ENCODE assay signal across 11 cellular contexts in genomic region chr1:221740260-221740830, GRCh38. TPM values are rescaled to one million over a fixed set of nuclear protein-coding genes. Genes with fewer than 3 reads are reported as not detected.
DNase-seq lines count a peak whose midpoint lies in the region; ATAC-seq, FAIRE-seq and TF ChIP-seq lines count a peak whose summit lies in the region.
"Had no signal": no experiment of that assay in that cellular context is flagged by ENCODE, and none has a peak within 500 bp of the region (broad histone marks: within the 10 kb centered on the region; RNA-seq: fewer than 3 reads in every experiment).

No MANE protein-coding gene starts in this region.

- H3K36me3 ChIP-seq in astrocyte (ENCODE audit: insufficient read depth, low read length) (peaks cover 5% of the 10 kb centered on the region), transverse colon (no peaks in the 10 kb centered on the region)

- peaks cover 63% of the 10 kb centered on the region for H3K79me2 ChIP-seq in astrocyte (ENCODE audit: insufficient read depth, low read length)

- in situ Hi-C loops in transverse colon (cut with MboI; ENCODE audit: low pct_ligation_motif_present in 1 of 4, low pct_unique_long_range_greater_than_20kb in 1 of 4, low sequenced_read_pairs in 3 of 4), result loop anchor here in 2 of 4 donors (25.0 kb wide), 3 partner anchors 853 to 928 kb away; partner anchors contain the start of gene HLX (in 1 of the 2)

- no peaks in the 10 kb centered on the region for H3K9me3 Mint-ChIP-seq in astrocyte (ENCODE audit: unreplicated experiment)
- H3K9me3 Mint-ChIP-seq: central memory CD8-positive, alpha-beta T cell; T-helper 2 cell treated with Interferon-gamma antibody and Interleukin-4, amounts not matched to agents 5 μg/mL and 100 μg/mL, for 36 hours had no signal

- H3K27me3 Mint-ChIP-seq in astrocyte (ENCODE audit: low read depth, unreplicated experiment), result no peaks in the 10 kb centered on the region
- H3K27me3 Mint-ChIP-seq: central memory CD8-positive, alpha-beta T cell had no signal

- peak overlapping the region; percentile 97 for H3K27ac ChIP-seq in astrocyte (ENCODE audit: low read depth, low read length)
- peak overlapping the region; percentile 97 to 99 (median 99) for H3K27ac ChIP-seq in transverse colon

- H3K4me2 ChIP-seq in astrocyte (ENCODE audit: low read length), result peak overlapping the region; percentile 98

- TF ChIP-seq POLR2A in transverse colon (IDR thresholded peaks at IDR 0.05), result no peak

- ATAC-seq in HG02870 (IDR thresholded peaks at IDR 0.05; ENCODE audit: unreplicated experiment), result no peak

- no peak overlapping the region for H3K4me3 Mint-ChIP-seq in astrocyte (ENCODE audit: unreplicated experiment)
- H3K4me3 Mint-ChIP-seq: T-helper 2 cell treated with Interferon-gamma antibody and Interleukin-4, amounts not matched to agents 5 μg/mL and 100 μg/mL, for 36 hours had no signal

- peaks cover 34% of the 10 kb centered on the region for H3K4me1 Mint-ChIP-seq in astrocyte (ENCODE audit: low read depth, unreplicated experiment)

- DNase-seq in NCI-H748 (lab: John Stamatoyannopoulos, UW; ENCODE audit: unreplicated experiment) (peak; percentile 39), NCI-H748 treated with DMSO at 0.1 percent for 48 hours (lab: John Stamatoyannopoulos, UW) (no peak), astrocyte (ENCODE audit: low read depth) (no peak), left kidney (ENCODE audit: low read depth, low spot score) (peak; percentile 46), transverse colon (no peak), OCI-M2 (lab: John Stamatoyannopoulos, UW; ENCODE audit: unreplicated experiment) (no peak), DMS114 treated with DMSO at 0.1 percent for 48 hours (lab: John Stamatoyannopoulos, UW; ENCODE audit: unreplicated experiment) (no peak)
- DNase-seq: COR-L47 had no signal

- H3K9me3 ChIP-seq in astrocyte (ENCODE audit: insufficient read depth, low read depth, low read length) (no peaks in the 10 kb centered on the region), transverse colon (no peaks in the 10 kb centered on the region)

- no peak for TF ChIP-seq EP300 in transverse colon (IDR thresholded peaks at IDR 0.05; ENCODE audit: low read depth)

- WGBS in transverse colon (ENCODE audit: low coverage in 1 of 2), 2 donors, result 14% methylated on average over 7 of the region's 7 CpGs; no CpG with 5 or more reads in 1 of the 2 donors

- no peak overlapping the region for H2AFZ ChIP-seq in astrocyte (ENCODE audit: low read depth, low read length)

- H3K36me3 Mint-ChIP-seq in astrocyte (ENCODE audit: low read depth, unreplicated experiment), result peaks cover 40% of the 10 kb centered on the region

- peaks cover 53% of the 10 kb centered on the region for H4K20me1 ChIP-seq in astrocyte (ENCODE audit: insufficient read depth, low read length)

- intact Hi-C loops in transverse colon (cut with DNase I; ENCODE audit: low total_unique reads), result loop anchor here (10.0 kb wide), 2 partner anchors 196 to 286 kb away; no protein-coding TSS in a partner anchor

- no peak overlapping the region for H3K27ac Mint-ChIP-seq in astrocyte (ENCODE audit: unreplicated experiment)
- H3K27ac Mint-ChIP-seq: T-helper 2 cell treated with Interferon-gamma antibody and Interleukin-4, amounts not matched to agents 5 μg/mL and 100 μg/mL, for 36 hours had no signal

- H3K27me3 ChIP-seq in astrocyte (ENCODE audit: insufficient read depth, low read length) (no peaks in the 10 kb centered on the region), transverse colon (no peaks in the 10 kb centered on the region)

- no peak for TF ChIP-seq CTCF in astrocyte (IDR thresholded peaks at IDR 0.05; ENCODE audit: insufficient read depth, low read depth, low read length)
- no peak for TF ChIP-seq CTCF in transverse colon (IDR thresholded peaks at IDR 0.05)

- peaks cover 7% of the 10 kb centered on the region for H3K4me1 ChIP-seq in astrocyte (ENCODE audit: insufficient read depth, low read length)
- peaks cover 7 to 43% (median 19%) of the 10 kb centered on the region in 4 donors for H3K4me1 ChIP-seq in transverse colon

- H3K4me3 ChIP-seq in astrocyte (ENCODE audit: insufficient read depth, low read depth, low read length) (peak overlapping the region; percentile 100), transverse colon (peak overlapping the region in 3 of 4 donors; percentile 53 to 67 (median 55))

- no peak for FAIRE-seq in astrocyte (lab: Jason Lieb, UNC)

- H3K9ac ChIP-seq in astrocyte (ENCODE audit: low read length), result peak overlapping the region; percentile 99

RNA-seq across cellular contexts. Expression of gene DUSP10, which starts 1.5 kb away (rescaled TPM):
- 34.8 and 45.8 TPM in 2 replicates for total RNA-seq in astrocyte
- total RNA-seq in transverse colon, result 1 to 10 TPM; 1.6 to 7.2 (median 4.9) TPM

Comparison
In these comparisons a context has a peak if more than half of its experiments do, and no peak if none do; other contexts are left out.
1. DNase-seq: peak in NCI-H748 (single experiment) and left kidney (single experiment); none in NCI-H748 treated with DMSO at 0.1 percent for 48 hours (single experiment), astrocyte (single experiment), transverse colon (single experiment), OCI-M2 (single experiment) and DMS114 treated with DMSO at 0.1 percent for 48 hours (single experiment).